ENCODE assay signal across 21 cellular contexts in the genomic region with DNA sequence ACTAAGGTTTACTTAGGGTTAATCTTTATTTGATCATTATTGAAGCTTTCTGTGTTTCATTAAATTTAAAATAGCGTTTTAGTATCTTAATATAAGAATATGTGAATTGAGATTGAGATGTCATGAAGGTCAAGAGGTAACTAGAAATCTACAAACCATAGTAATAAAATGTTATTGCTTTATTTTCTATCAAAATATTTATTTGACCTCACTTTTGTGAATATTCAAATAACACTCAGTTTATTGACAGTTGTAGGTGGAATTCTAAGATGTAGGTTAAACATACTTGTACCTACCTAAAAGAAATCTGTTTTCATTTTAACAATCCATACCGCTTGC. TPM values are rescaled to one million over a fixed set of nuclear protein-coding genes. Genes with fewer than 3 reads are reported as not detected.
A peak's percentile ranks its signal among the peaks of the same experiment; 100 is the strongest.
DNase-seq lines count a peak whose midpoint lies in the region; ATAC-seq and TF ChIP-seq lines count a peak whose summit lies in the region.
"Had no signal": no experiment of that assay in that cellular context is flagged by ENCODE, and none has a peak within 500 bp of the region (broad histone marks: within the 10 kb centered on the region; RNA-seq: fewer than 3 reads in every experiment).

No MANE protein-coding gene starts in this region.

- H3K9ac ChIP-seq in HUES48 (ENCODE audit: low read depth, low read length) (no peak overlapping the region), fibroblast of lung (ENCODE audit: insufficient read depth, low read length) (no peak overlapping the region)

- no peak for TF ChIP-seq CTCF in fibroblast of lung (conservative IDR thresholded peaks at IDR 0.05 in 1 of 2, IDR thresholded peaks at IDR 0.05 in 1 of 2; ENCODE audit: low read depth in 1 of 2, low read length in 2 of 2)

- no peak overlapping the region for H3K27ac Mint-ChIP-seq in CD4-positive, alpha-beta memory T cell
- H3K27ac Mint-ChIP-seq: activated CD4-positive, alpha-beta memory T cell treated with anti-CD3 and anti-CD28 coated beads, Interleukin-2, amount 10 ng/mL, durations not matched to agents 7 days and 5 days had no signal

- H2AFZ ChIP-seq in ACC112 (ENCODE audit: low read length, unreplicated experiment) (peak overlapping the region; percentile 4), fibroblast of lung (ENCODE audit: low read length) (no peak overlapping the region), neuron (ENCODE audit: low read depth, low read length) (no peak overlapping the region)

- H3K36me3 Mint-ChIP-seq in CD4-positive, alpha-beta memory T cell: no peaks in the 10 kb centered on the region

- intact Hi-C loops in CD4-positive, alpha-beta memory T cell (cut with micrococcal nuclease): no loop called here

- no peak overlapping the region for H3K4me3 Mint-ChIP-seq in CD4-positive, alpha-beta memory T cell
- H3K4me3 Mint-ChIP-seq: activated CD4-positive, alpha-beta memory T cell treated with anti-CD3 and anti-CD28 coated beads, Interleukin-2, amount 10 ng/mL, durations not matched to agents 7 days and 5 days had no signal

- peaks cover 0 to 5% (median 2%) of the 10 kb centered on the region in 4 donors for H3K4me1 Mint-ChIP-seq in CD4-positive, alpha-beta memory T cell
- H3K4me1 Mint-ChIP-seq: activated CD4-positive, alpha-beta memory T cell treated with anti-CD3 and anti-CD28 coated beads, Interleukin-2, amount 10 ng/mL, durations not matched to agents 7 days and 5 days had no signal

- H3K36me3 ChIP-seq in ACC112 (ENCODE audit: insufficient read depth, low read length) (no peaks in the 10 kb centered on the region), HUES48 (ENCODE audit: control insufficient read depth, insufficient read depth, low read length) (no peaks in the 10 kb centered on the region), fibroblast of lung (ENCODE audit: control insufficient read depth, insufficient read depth, low read length) (no peaks in the 10 kb centered on the region), neuron (ENCODE audit: insufficient read depth, low read length) (peaks cover 12% of the 10 kb centered on the region)
- no peaks in the 10 kb centered on the region for H3K36me3 ChIP-seq in CD4-positive, alpha-beta memory T cell (ENCODE audit: insufficient read depth, low read length)
- H3K36me3 ChIP-seq: brain microvascular endothelial cell, HAP-1 had no signal

- H3K79me2 ChIP-seq in ACC112 (ENCODE audit: control insufficient read depth, insufficient read depth, low read length, unreplicated experiment) (peaks cover 98% of the 10 kb centered on the region), fibroblast of lung (ENCODE audit: control insufficient read depth, insufficient read depth, low read length) (peaks cover 96% of the 10 kb centered on the region)

- H3K9me3 ChIP-seq in HUES48 (ENCODE audit: control insufficient read depth, insufficient read depth, low read length) (no peaks in the 10 kb centered on the region), fibroblast of lung (ENCODE audit: control insufficient read depth, insufficient read depth, low read depth, low read length) (no peaks in the 10 kb centered on the region), neuron (ENCODE audit: low read length) (no peaks in the 10 kb centered on the region)
- H3K9me3 ChIP-seq in CD4-positive, alpha-beta memory T cell (ENCODE audit: control insufficient read depth in 1 of 2, low read length in 2 of 2): no peaks in the 10 kb centered on the region
- H3K9me3 ChIP-seq: HAP-1 had no signal

- H3K27me3 Mint-ChIP-seq in CD4-positive, alpha-beta memory T cell: peaks cover 9 to 16% of the 10 kb centered on the region in 2 donors

- H3K4me3 ChIP-seq in ACC112 (ENCODE audit: low read depth, low read length) (peak overlapping the region; percentile 49), HUES48 (ENCODE audit: low read depth, low read length) (peak overlapping the region; percentile 99; the same call in 1 of the 2 replicates), fibroblast of lung (replicated peaks in 1 of 4; ENCODE audit: control extremely low read depth in 1 of 4, insufficient read depth in 1 of 4, low read depth in 3 of 4, low read length in 4 of 4) (no peak overlapping the region), neuron (ENCODE audit: low read length) (peak overlapping the region; percentile 85)
- no peak overlapping the region for H3K4me3 ChIP-seq in CD4-positive, alpha-beta memory T cell (ENCODE audit: low read length in 2 of 2)
- H3K4me3 ChIP-seq: HAP-1 had no signal

- CTCF ChIA-PET in CD4-positive, alpha-beta memory T cell (lab: Charles Lee; ENCODE audit: partially characterized antibody): no interaction called here

- no peaks in the 10 kb centered on the region for H4K20me1 ChIP-seq in fibroblast of lung (ENCODE audit: control insufficient read depth, extremely low read depth, insufficient read depth, low read length)

- H3K9me3 Mint-ChIP-seq in CD4-positive, alpha-beta memory T cell: peaks cover 0 to 16% (median 3%) of the 10 kb centered on the region in 8 donors
- H3K9me3 Mint-ChIP-seq: activated CD4-positive, alpha-beta memory T cell treated with anti-CD3 and anti-CD28 coated beads, Interleukin-2, amount 10 ng/mL, durations not matched to agents 7 days and 5 days had no signal

- ATAC-seq in HG02938 (IDR thresholded peaks at IDR 0.05; ENCODE audit: unreplicated experiment): no peak
- ATAC-seq: Right ventricle myocardium inferior had no signal

- no peaks in the 10 kb centered on the region for H3K27me3 ChIP-seq in ACC112 (ENCODE audit: insufficient read depth, low read length)
- no peaks in the 10 kb centered on the region for H3K27me3 ChIP-seq in HUES48 (ENCODE audit: control insufficient read depth, insufficient read depth, low read length)
- no peaks in the 10 kb centered on the region for H3K27me3 ChIP-seq in fibroblast of lung (ENCODE audit: control insufficient read depth, insufficient read depth, low read length)
- no peaks in the 10 kb centered on the region for H3K27me3 ChIP-seq in neuron (ENCODE audit: insufficient read depth, low read length)
- H3K27me3 ChIP-seq in CD4-positive, alpha-beta memory T cell (ENCODE audit: insufficient read depth, low read length): no peaks in the 10 kb centered on the region
- H3K27me3 ChIP-seq: brain microvascular endothelial cell had no signal

- POLR2A ChIA-PET in CD4-positive, alpha-beta memory T cell (lab: Charles Lee; ENCODE audit: partially characterized antibody): no interaction called here

- peak overlapping the region; percentile 48 for H3K4me2 ChIP-seq in fibroblast of lung (ENCODE audit: extremely low read depth, insufficient read depth, low read length)

- no peak for DNase-seq in fibroblast of lung (ENCODE audit: low read depth in 2 of 2)
- DNase-seq in CD4-positive, alpha-beta memory T cell: no peak
- DNase-seq in DMS53 treated with DMSO at 0.1 percent for 48 hours (lab: John Stamatoyannopoulos, UW; ENCODE audit: unreplicated experiment): no peak
- DNase-seq in NCI-H2029 (lab: John Stamatoyannopoulos, UW): no peak
- DNase-seq: activated CD4-positive, alpha-beta memory T cell treated with anti-CD3 and anti-CD28 coated beads, Interleukin-2, amount 10 ng/mL, durations not matched to agents 7 days and 5 days; activated effector memory CD4-positive, alpha-beta T cell treated with Interleukin-2 at 50 U/mL for 16 hours; brain microvascular endothelial cell; C1 segment of cervical spinal cord; effector memory CD4-positive, alpha-beta T cell; foreskin melanocyte; islet precursor cell; NCI-H2081 treated with DMSO at 0.1 percent for 48 hours; NCI-H82; T-helper 9 cell had no signal

- H3K27ac ChIP-seq in ACC112 (ENCODE audit: low read depth, low read length) (no peak overlapping the region), HUES48 (ENCODE audit: low read depth, low read length) (peak overlapping the region; percentile 36), fibroblast of lung (ENCODE audit: insufficient read depth, low read length) (no peak overlapping the region)
- no peak overlapping the region for H3K27ac ChIP-seq in CD4-positive, alpha-beta memory T cell (ENCODE audit: low read depth, low read length)
- H3K27ac ChIP-seq: brain microvascular endothelial cell had no signal

- H3K4me1 ChIP-seq in ACC112 (ENCODE audit: control insufficient read depth, insufficient read depth, low read length, unreplicated experiment) (peaks cover 45% of the 10 kb centered on the region), HUES48 (ENCODE audit: control insufficient read depth, insufficient read depth, low read length) (peaks cover 60% of the 10 kb centered on the region), fibroblast of lung (ENCODE audit: control insufficient read depth, extremely low read depth, insufficient read depth, low read length) (no peaks in the 10 kb centered on the region), neuron (ENCODE audit: insufficient read depth, low read length) (peaks cover 56% of the 10 kb centered on the region)
- H3K4me1 ChIP-seq in CD4-positive, alpha-beta memory T cell (ENCODE audit: insufficient read depth, low read length): no peaks in the 10 kb centered on the region

RNA-seq across cellular contexts. Expression of gene ADGRL2, which starts 5.7 kb away (rescaled TPM):
- total RNA-seq in fibroblast of lung: 61.4 and 74.1 TPM in 2 replicates
- polyA plus RNA-seq in fibroblast of lung: 40.0 and 196 TPM in 2 replicates
- polyA plus RNA-seq in fibroblast of lung (2012): 21.9 and 104 TPM in 2 replicates
- 150 and 739 TPM in 2 replicates for polyA minus RNA-seq in fibroblast of lung (ENCODE audit: low replicate concordance)
- total RNA-seq in CD4-positive, alpha-beta memory T cell: not detected
- polyA plus RNA-seq in CD4-positive, alpha-beta memory T cell: not detected
- total RNA-seq: activated CD4-positive, alpha-beta memory T cell treated with anti-CD3 and anti-CD28 coated beads, Interleukin-2, amount 10 ng/mL, durations not matched to agents 7 days and 5 days; OCI-LY7 had no signal

Comparison
In these comparisons a context has a peak if more than half of its experiments do, and no peak if none do; other contexts are left out.
1. H3K4me3 ChIP-seq: peak in ACC112 (single experiment), HUES48 (single experiment) and neuron (single experiment); none in fibroblast of lung (0 of 4) and CD4-positive, alpha-beta memory T cell (0 of 2).
2. RNA of gene ADGRL2, which starts 5.7 kb away (total RNA-seq): 61.4 to 74.1 TPM in fibroblast of lung; not detected in CD4-positive, alpha-beta memory T cell; every median in the first group is over 10 times any median in the second.